20 cellular contexts compared by ENCODE assay signal in the genomic region with DNA sequence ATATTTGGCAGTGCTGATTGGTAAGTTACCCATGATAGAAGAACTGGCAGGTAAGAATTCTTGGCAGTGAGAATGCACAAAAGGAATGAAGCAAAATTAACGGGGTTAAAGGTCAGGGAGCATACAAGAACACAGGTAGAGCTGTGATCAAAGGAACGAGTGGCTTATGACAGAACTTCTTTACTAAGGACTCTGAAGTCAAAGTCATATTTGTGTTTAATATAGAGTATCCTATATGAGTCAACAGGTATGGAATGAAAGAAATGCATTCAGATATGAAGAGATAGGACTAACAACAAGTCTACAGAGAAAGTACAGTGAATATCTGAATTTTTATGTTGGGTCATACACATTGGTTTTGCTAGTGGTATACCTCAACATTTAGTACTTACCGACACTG.
DNase-seq lines count a peak whose midpoint lies in the region; ATAC-seq, FAIRE-seq and TF ChIP-seq lines count a peak whose summit lies in the region.
"Had no signal": no experiment of that assay in that cellular context is flagged by ENCODE, and none has a peak within 500 bp of the region (broad histone marks: within the 10 kb centered on the region; RNA-seq: fewer than 3 reads in every experiment).

No MANE protein-coding gene starts in this region.

- H3K4me3 Mint-ChIP-seq in naive thymus-derived CD8-positive, alpha-beta T cell, result no peak overlapping the region
- no peak overlapping the region for H3K4me3 Mint-ChIP-seq in activated T-helper 1 cell treated with anti-CD3 and anti-CD28 coated beads, Interleukin-12 subunit alpha, Interleukin-12 subunit beta, Interleukin-2, Interleukin-4 antibody, amounts not matched to agents 30 ng/mL and 10 ng/mL and 1 ng/mL, durations not matched to agents 14 hours and 24 hours and 36 hours
- H3K4me3 Mint-ChIP-seq: neural crest cell; T-helper 1 cell treated with Interleukin-12 subunit alpha and Interleukin-12 subunit beta and Interleukin-4 antibody, amounts not matched to agents 30 μg/mL and 1 μg/mL, for 36 hours had no signal

- H3K36me3 Mint-ChIP-seq in naive thymus-derived CD8-positive, alpha-beta T cell, result no peaks in the 10 kb centered on the region
- H3K36me3 Mint-ChIP-seq in activated T-helper 1 cell treated with anti-CD3 and anti-CD28 coated beads, Interleukin-12 subunit alpha, Interleukin-12 subunit beta, Interleukin-2, Interleukin-4 antibody, amounts not matched to agents 30 ng/mL and 10 ng/mL and 1 ng/mL, durations not matched to agents 14 hours and 24 hours and 36 hours (ENCODE audit: low read depth), result no peaks in the 10 kb centered on the region

- H3K9me3 ChIP-seq in A549, result no peaks in the 10 kb centered on the region
- H3K9me3 ChIP-seq: vagina had no signal

- intact Hi-C loops in activated T-helper 1 cell treated with anti-CD3 and anti-CD28 coated beads, Interleukin-12 subunit alpha, Interleukin-12 subunit beta, Interleukin-2, Interleukin-4 antibody, amounts not matched to agents 30 ng/mL and 10 ng/mL and 1 ng/mL, durations not matched to agents 14 hours and 24 hours and 36 hours (cut with micrococcal nuclease), result no loop called here
- intact Hi-C loops in posterior cingulate gyrus (cut with DNase I), result no loop called here

- no peak for TF ChIP-seq CTCF in A549 (IDR thresholded peaks at IDR 0.05)

- POLR2A ChIA-PET in A549 (lab: Yijun Ruan, JAX), result no interaction called here
- POLR2A ChIA-PET in naive thymus-derived CD8-positive, alpha-beta T cell (lab: Charles Lee), result no interaction called here

- no peak overlapping the region for H3K4me3 ChIP-seq in A549
- H3K4me3 ChIP-seq: GM12878, vagina had no signal

- ATAC-seq in A549, result no peak
- ATAC-seq in naive thymus-derived CD8-positive, alpha-beta T cell, result no peak
- no peak for ATAC-seq in HG03378 (IDR thresholded peaks at IDR 0.05; ENCODE audit: unreplicated experiment)
- ATAC-seq: GM12878, Right ventricle myocardium inferior had no signal

- no peak for TF ChIP-seq RAD21 in A549 (conservative IDR thresholded peaks at IDR 0.05 in 1 of 2, IDR thresholded peaks at IDR 0.05 in 1 of 2)

- DNase-seq in A549 (ENCODE audit: low read depth in 1 of 2, low spot score in 1 of 2), result no peak
- peak; percentile 41 for DNase-seq in HT1080 (ENCODE audit: low read depth)
- peak; percentile 57 for DNase-seq in amniotic epithelial cell (ENCODE audit: low read depth)
- peak; percentile 55 for DNase-seq in iris pigment epithelial cell (ENCODE audit: low read depth)
- no peak for DNase-seq in naive thymus-derived CD8-positive, alpha-beta T cell
- DNase-seq in activated T-helper 1 cell treated with anti-CD3 and anti-CD28 coated beads, Interleukin-12 subunit alpha, Interleukin-12 subunit beta, Interleukin-2, Interleukin-4 antibody, amounts not matched to agents 30 ng/mL and 10 ng/mL and 1 ng/mL, durations not matched to agents 14 hours and 24 hours and 36 hours (ENCODE audit: low spot score), result no peak
- DNase-seq in posterior cingulate gyrus, result no peak
- DNase-seq: hippocampal formation, KBM-7, kidney, NCI-H2029, NCI-H510A treated with DMSO at 0.1 percent for 48 hours, substantia nigra had no signal

- H3K27me3 Mint-ChIP-seq in naive thymus-derived CD8-positive, alpha-beta T cell, result peaks cover 2 to 20% (median 5%) of the 10 kb centered on the region in 5 donors
- H3K27me3 Mint-ChIP-seq in activated T-helper 1 cell treated with anti-CD3 and anti-CD28 coated beads, Interleukin-12 subunit alpha, Interleukin-12 subunit beta, Interleukin-2, Interleukin-4 antibody, amounts not matched to agents 30 ng/mL and 10 ng/mL and 1 ng/mL, durations not matched to agents 14 hours and 24 hours and 36 hours (ENCODE audit: insufficient read depth), result peaks cover 10% of the 10 kb centered on the region

- H3K9me3 Mint-ChIP-seq in naive thymus-derived CD8-positive, alpha-beta T cell, result no peaks in the 10 kb centered on the region
- H3K9me3 Mint-ChIP-seq in activated T-helper 1 cell treated with anti-CD3 and anti-CD28 coated beads, Interleukin-12 subunit alpha, Interleukin-12 subunit beta, Interleukin-2, Interleukin-4 antibody, amounts not matched to agents 30 ng/mL and 10 ng/mL and 1 ng/mL, durations not matched to agents 14 hours and 24 hours and 36 hours, result no peaks in the 10 kb centered on the region
- H3K9me3 Mint-ChIP-seq: T-helper 1 cell treated with Interleukin-12 subunit alpha and Interleukin-12 subunit beta and Interleukin-4 antibody, amounts not matched to agents 30 μg/mL and 1 μg/mL, for 36 hours had no signal

- TF ChIP-seq POLR2A in A549 (IDR thresholded peaks at IDR 0.05; ENCODE audit: low read length), result no peak

- H3K27ac Mint-ChIP-seq in naive thymus-derived CD8-positive, alpha-beta T cell, result no peak overlapping the region
- no peak overlapping the region for H3K27ac Mint-ChIP-seq in activated T-helper 1 cell treated with anti-CD3 and anti-CD28 coated beads, Interleukin-12 subunit alpha, Interleukin-12 subunit beta, Interleukin-2, Interleukin-4 antibody, amounts not matched to agents 30 ng/mL and 10 ng/mL and 1 ng/mL, durations not matched to agents 14 hours and 24 hours and 36 hours
- H3K27ac Mint-ChIP-seq: T-helper 1 cell treated with Interleukin-12 subunit alpha and Interleukin-12 subunit beta and Interleukin-4 antibody, amounts not matched to agents 30 μg/mL and 1 μg/mL, for 36 hours had no signal

- WGBS in A549 (ENCODE audit: missing lambda C conversion rate), result 24% methylated on average over 3 of the region's 3 CpGs

- no peak for TF ChIP-seq EP300 in A549 (IDR thresholded peaks at IDR 0.05)

- peak overlapping the region in 1 of 2 experiments; percentile 48; a peak in 1 of 6 replicates for H3K27ac ChIP-seq in A549
- H3K27ac ChIP-seq: C4-2B, vagina had no signal

- CTCF ChIA-PET in A549 (lab: Yijun Ruan, JAX), result no interaction called here

- no peak for FAIRE-seq in A549 (lab: Jason Lieb, UNC)
- FAIRE-seq: GM12878, kidney had no signal

- H3K4me2 ChIP-seq in A549, result peak overlapping the region; percentile 52

- H3K4me1 Mint-ChIP-seq in naive thymus-derived CD8-positive, alpha-beta T cell, result peaks cover 13 to 16% (median 15%) of the 10 kb centered on the region in 4 donors
- peaks cover 19% of the 10 kb centered on the region for H3K4me1 Mint-ChIP-seq in activated T-helper 1 cell treated with anti-CD3 and anti-CD28 coated beads, Interleukin-12 subunit alpha, Interleukin-12 subunit beta, Interleukin-2, Interleukin-4 antibody, amounts not matched to agents 30 ng/mL and 10 ng/mL and 1 ng/mL, durations not matched to agents 14 hours and 24 hours and 36 hours (ENCODE audit: low read depth)

- H3K4me1 ChIP-seq in A549, result peaks cover 29% of the 10 kb centered on the region

TF ChIP-seq in A549, 52 proteins besides CTCF, POLR2A, EP300 and RAD21 (continues in another document):
- TF ChIP-seq HEYL (CRISPR knock-in tag; IDR thresholded peaks at IDR 0.05) (no peak), ZSCAN20 (CRISPR knock-in tag; IDR thresholded peaks at IDR 0.05) (no peak), JUNB (IDR thresholded peaks at IDR 0.05) (no peak), HDAC2 (IDR thresholded peaks at IDR 0.05) (no peak), GATA3 (IDR thresholded peaks at IDR 0.05; ENCODE audit: borderline replicate concordance) (no peak), ZNF302 (CRISPR knock-in tag; IDR thresholded peaks at IDR 0.05) (no peak), KDM5A (IDR thresholded peaks at IDR 0.05) (no peak), HOXA7 (CRISPR knock-in tag; IDR thresholded peaks at IDR 0.05) (no peak), RARB (CRISPR knock-in tag; IDR thresholded peaks at IDR 0.05) (no peak), NFE2L2 (conservative IDR thresholded peaks at IDR 0.05; ENCODE audit: low read length) (no peak), EHMT2 (IDR thresholded peaks at IDR 0.05; ENCODE audit: low read depth) (no peak), EHF (CRISPR knock-in tag; IDR thresholded peaks at IDR 0.05) (no peak), FOSB (CRISPR knock-in tag; IDR thresholded peaks at IDR 0.05) (no peak)
- TF ChIP-seq, protein P1, sequence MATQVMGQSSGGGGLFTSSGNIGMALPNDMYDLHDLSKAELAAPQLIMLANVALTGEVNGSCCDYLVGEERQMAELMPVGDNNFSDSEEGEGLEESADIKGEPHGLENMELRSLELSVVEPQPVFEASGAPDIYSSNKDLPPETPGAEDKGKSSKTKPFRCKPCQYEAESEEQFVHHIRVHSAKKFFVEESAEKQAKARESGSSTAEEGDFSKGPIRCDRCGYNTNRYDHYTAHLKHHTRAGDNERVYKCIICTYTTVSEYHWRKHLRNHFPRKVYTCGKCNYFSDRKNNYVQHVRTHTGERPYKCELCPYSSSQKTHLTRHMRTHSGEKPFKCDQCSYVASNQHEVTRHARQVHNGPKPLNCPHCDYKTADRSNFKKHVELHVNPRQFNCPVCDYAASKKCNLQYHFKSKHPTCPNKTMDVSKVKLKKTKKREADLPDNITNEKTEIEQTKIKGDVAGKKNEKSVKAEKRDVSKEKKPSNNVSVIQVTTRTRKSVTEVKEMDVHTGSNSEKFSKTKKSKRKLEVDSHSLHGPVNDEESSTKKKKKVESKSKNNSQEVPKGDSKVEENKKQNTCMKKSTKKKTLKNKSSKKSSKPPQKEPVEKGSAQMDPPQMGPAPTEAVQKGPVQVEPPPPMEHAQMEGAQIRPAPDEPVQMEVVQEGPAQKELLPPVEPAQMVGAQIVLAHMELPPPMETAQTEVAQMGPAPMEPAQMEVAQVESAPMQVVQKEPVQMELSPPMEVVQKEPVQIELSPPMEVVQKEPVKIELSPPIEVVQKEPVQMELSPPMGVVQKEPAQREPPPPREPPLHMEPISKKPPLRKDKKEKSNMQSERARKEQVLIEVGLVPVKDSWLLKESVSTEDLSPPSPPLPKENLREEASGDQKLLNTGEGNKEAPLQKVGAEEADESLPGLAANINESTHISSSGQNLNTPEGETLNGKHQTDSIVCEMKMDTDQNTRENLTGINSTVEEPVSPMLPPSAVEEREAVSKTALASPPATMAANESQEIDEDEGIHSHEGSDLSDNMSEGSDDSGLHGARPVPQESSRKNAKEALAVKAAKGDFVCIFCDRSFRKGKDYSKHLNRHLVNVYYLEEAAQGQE (IDR thresholded peaks at IDR 0.05), result no peak
- TF ChIP-seq, protein P2, sequence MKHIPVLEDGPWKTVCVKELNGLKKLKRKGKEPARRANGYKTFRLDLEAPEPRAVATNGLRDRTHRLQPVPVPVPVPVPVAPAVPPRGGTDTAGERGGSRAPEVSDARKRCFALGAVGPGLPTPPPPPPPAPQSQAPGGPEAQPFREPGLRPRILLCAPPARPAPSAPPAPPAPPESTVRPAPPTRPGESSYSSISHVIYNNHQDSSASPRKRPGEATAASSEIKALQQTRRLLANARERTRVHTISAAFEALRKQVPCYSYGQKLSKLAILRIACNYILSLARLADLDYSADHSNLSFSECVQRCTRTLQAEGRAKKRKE (CRISPR knock-in tag; IDR thresholded peaks at IDR 0.05; ENCODE audit: low read depth), result no peak
- TF ChIP-seq, protein P3, sequence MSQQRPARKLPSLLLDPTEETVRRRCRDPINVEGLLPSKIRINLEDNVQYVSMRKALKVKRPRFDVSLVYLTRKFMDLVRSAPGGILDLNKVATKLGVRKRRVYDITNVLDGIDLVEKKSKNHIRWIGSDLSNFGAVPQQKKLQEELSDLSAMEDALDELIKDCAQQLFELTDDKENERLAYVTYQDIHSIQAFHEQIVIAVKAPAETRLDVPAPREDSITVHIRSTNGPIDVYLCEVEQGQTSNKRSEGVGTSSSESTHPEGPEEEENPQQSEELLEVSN (IDR thresholded peaks at IDR 0.05; ENCODE audit: borderline replicate concordance, low read depth), result no peak

Comparison
In these comparisons a context has a peak if more than half of its experiments do, and no peak if none do; other contexts are left out.
1. DNase-seq: peak in HT1080 (single experiment), amniotic epithelial cell (single experiment) and iris pigment epithelial cell (single experiment); none in A549 (0 of 2), naive thymus-derived CD8-positive, alpha-beta T cell (0 of 10), activated T-helper 1 cell treated with anti-CD3 and anti-CD28 coated beads, Interleukin-12 subunit alpha, Interleukin-12 subunit beta, Interleukin-2, Interleukin-4 antibody, amounts not matched to agents 30 ng/mL and 10 ng/mL and 1 ng/mL, durations not matched to agents 14 hours and 24 hours and 36 hours (single experiment) and posterior cingulate gyrus (0 of 10).